In genomic region chr7:6481445-6481844, GRCh38 we compare ENCODE assay signal across 12 cellular contexts. TPM values are rescaled to one million over a fixed set of nuclear protein-coding genes. Genes with fewer than 3 reads are reported as not detected.
A peak's percentile ranks its signal among the peaks of the same experiment; 100 is the strongest.
DNase-seq lines count a peak whose midpoint lies in the region; ATAC-seq and TF ChIP-seq lines count a peak whose summit lies in the region.
"Had no signal": no experiment of that assay in that cellular context is flagged by ENCODE, and none has a peak within 500 bp of the region (broad histone marks: within the 10 kb centered on the region; RNA-seq: fewer than 3 reads in every experiment).

No MANE protein-coding gene starts in this region.

- no peaks in the 10 kb centered on the region for H3K27me3 ChIP-seq in suprapubic skin
- H3K27me3 ChIP-seq in body of pancreas = no peaks in the 10 kb centered on the region

- 75% methylated on average over 6 of the region's 6 CpGs for WGBS in suprapubic skin
- 30 to 40% methylated on average over 6 of the region's 6 CpGs for WGBS in body of pancreas, 2 donors

- H3K9me3 Mint-ChIP-seq in activated T-cell treated with anti-CD3 and anti-CD28 coated beads, Interleukin-2, amount 50 U/mL, for 4 hours = no peaks in the 10 kb centered on the region

- H3K36me3 Mint-ChIP-seq in activated T-cell treated with anti-CD3 and anti-CD28 coated beads, Interleukin-2, amount 50 U/mL, for 4 hours (ENCODE audit: insufficient read depth) = peaks cover 9% of the 10 kb centered on the region

- H3K4me3 ChIP-seq in foreskin fibroblast (ENCODE audit: low read depth in 1 of 2, low read length in 2 of 2) = peak overlapping the region; percentile 19 to 26
- peak overlapping the region; percentile 86 for H3K4me3 ChIP-seq in suprapubic skin
- H3K4me3 ChIP-seq in body of pancreas = no peak overlapping the region

- H3K27me3 Mint-ChIP-seq in activated T-cell treated with anti-CD3 and anti-CD28 coated beads, Interleukin-2, amount 50 U/mL, for 4 hours (ENCODE audit: low read depth) = no peaks in the 10 kb centered on the region

- TF ChIP-seq CTCF in VCaP (conservative IDR thresholded peaks at IDR 0.05) (no peak), foreskin fibroblast (IDR thresholded peaks at IDR 0.05; ENCODE audit: low read depth, low read length) (no peak), suprapubic skin (IDR thresholded peaks at IDR 0.05) (no peak), body of pancreas (IDR thresholded peaks at IDR 0.05) (no peak)

- peak overlapping the region; percentile 88; the same call in 1 of the 2 replicates for H3K27ac ChIP-seq in VCaP
- no peak overlapping the region for H3K27ac ChIP-seq in suprapubic skin
- peak overlapping the region in 2 of 4 donors; percentile 39 to 98 for H3K27ac ChIP-seq in body of pancreas

- intact Hi-C loops in body of pancreas (cut with DNase I) = no loop called here

- no peak for ATAC-seq in activated T-cell treated with anti-CD3 and anti-CD28 coated beads, Interleukin-2, amount 50 U/mL, for 4 hours
- no peak for ATAC-seq in HG02973 (IDR thresholded peaks at IDR 0.05; ENCODE audit: unreplicated experiment)
- ATAC-seq in HG02884 (IDR thresholded peaks at IDR 0.05; ENCODE audit: unreplicated experiment) = no peak
- no peak for ATAC-seq in body of pancreas

- no peaks in the 10 kb centered on the region for H3K9me3 ChIP-seq in suprapubic skin
- no peaks in the 10 kb centered on the region for H3K9me3 ChIP-seq in body of pancreas

- TF ChIP-seq EP300 in suprapubic skin (IDR thresholded peaks at IDR 0.05) = no peak

- H3K4me3 Mint-ChIP-seq in activated T-cell treated with anti-CD3 and anti-CD28 coated beads, Interleukin-2, amount 50 U/mL, for 4 hours = peak overlapping the region; percentile 2

- H3K4me1 Mint-ChIP-seq in activated T-cell treated with anti-CD3 and anti-CD28 coated beads, Interleukin-2, amount 50 U/mL, for 4 hours (ENCODE audit: low read depth) = peaks cover 67% of the 10 kb centered on the region

- no peak for DNase-seq in activated T-cell treated with anti-CD3 and anti-CD28 coated beads, Interleukin-2, amount 50 U/mL, for 4 hours
- DNase-seq in activated T-cell treated with anti-CD3 and anti-CD28 coated beads for 4 hours (no peak), foreskin fibroblast (no peak), suprapubic skin (ENCODE audit: low spot score in 2 of 2) (no peak), body of pancreas (no peak)
- DNase-seq: activated CD4-positive, alpha-beta T cell treated with anti-CD3 and anti-CD28 coated beads, Interleukin-2, amount 50 U/mL, for 48 hours; NCI-H345; retina; SHP77 had no signal

- TF ChIP-seq POLR2A in suprapubic skin (IDR thresholded peaks at IDR 0.05) = no peak
- TF ChIP-seq POLR2A in body of pancreas (IDR thresholded peaks at IDR 0.05) = peak in 1 of 3 donors; percentile 5

- H3K36me3 ChIP-seq in suprapubic skin (no peaks in the 10 kb centered on the region), body of pancreas (replicated peaks in 1 of 2; ENCODE audit: insufficient read depth in 1 of 2, low read depth in 2 of 2) (no peaks in the 10 kb centered on the region)

- peaks cover 51% of the 10 kb centered on the region for H3K4me1 ChIP-seq in suprapubic skin
- H3K4me1 ChIP-seq in body of pancreas = peaks cover 65% of the 10 kb centered on the region

RNA-seq across cellular contexts. Expression of gene KDELR2, which starts 2.5 kb away (rescaled TPM):
- total RNA-seq in activated T-cell treated with anti-CD3 and anti-CD28 coated beads, Interleukin-2, amount 50 U/mL, for 4 hours = 10 to 100 TPM; 74.7 to 76.8 (median 75.1) TPM
- total RNA-seq in suprapubic skin (10 to 100 TPM; 62.4 to 70.5 (median 68.9) TPM), body of pancreas (10 to 100 TPM; 61.2 to 76.1 TPM)

RNA-seq across cellular contexts. Expression of gene DAGLB, which starts 33.7 kb away (rescaled TPM):
- 10 to 100 TPM; 12.0 to 15.0 (median 12.8) TPM for total RNA-seq in activated T-cell treated with anti-CD3 and anti-CD28 coated beads, Interleukin-2, amount 50 U/mL, for 4 hours
- 10 to 100 TPM; 19.0 to 61.2 (median 22.0) TPM for total RNA-seq in suprapubic skin
- total RNA-seq in body of pancreas = 10 to 100 TPM in 1 of 2 donors, 1 to 10 TPM in 1; 7.8 to 34.6 TPM

Comparison
In these comparisons a context has a peak if more than half of its experiments do, and no peak if none do; other contexts are left out.
1. H3K4me3 ChIP-seq: peak in foreskin fibroblast (2 of 2) and suprapubic skin (single experiment); none in body of pancreas (0 of 2).